9 cellular contexts compared by ENCODE assay signal in genomic region chr20:43404880-43405279, GRCh38. TPM values are rescaled to one million over a fixed set of nuclear protein-coding genes. Genes with fewer than 3 reads are reported as not detected.
A peak's percentile ranks its signal among the peaks of the same experiment; 100 is the strongest.
DNase-seq lines count a peak whose midpoint lies in the region; ATAC-seq and TF ChIP-seq lines count a peak whose summit lies in the region.
"Had no signal": no experiment of that assay in that cellular context is flagged by ENCODE, and none has a peak within 500 bp of the region (broad histone marks: within the 10 kb centered on the region; RNA-seq: fewer than 3 reads in every experiment).

No MANE protein-coding gene starts in this region.

- H3K9me3 Mint-ChIP-seq in CD14-positive monocyte: peaks cover 4 to 22% (median 12%) of the 10 kb centered on the region in 7 donors
- no peaks in the 10 kb centered on the region for H3K9me3 Mint-ChIP-seq in T-helper 2 cell treated with Interferon-gamma antibody and Interleukin-4, amounts not matched to agents 5 μg/mL and 100 μg/mL, for 36 hours

- peaks cover 0 to 8% (median 2%) of the 10 kb centered on the region in 3 donors for H3K27me3 Mint-ChIP-seq in CD14-positive monocyte (ENCODE audit: low read depth in 3 of 3)
- no peaks in the 10 kb centered on the region for H3K27me3 Mint-ChIP-seq in T-helper 2 cell treated with Interferon-gamma antibody and Interleukin-4, amounts not matched to agents 5 μg/mL and 100 μg/mL, for 36 hours (ENCODE audit: low read depth)

- H3K4me2 ChIP-seq in GM23248 (ENCODE audit: unreplicated experiment): no peak overlapping the region

- TF ChIP-seq CTCF in CD14-positive monocyte (IDR thresholded peaks at IDR 0.05): peak; percentile 26
- TF ChIP-seq CTCF in heart left ventricle (IDR thresholded peaks at IDR 0.05): peak in 1 of 12 donors; percentile 8

- H2AFZ ChIP-seq in GM23248: no peak overlapping the region

- H3K27ac ChIP-seq in GM23248 (no peak overlapping the region), heart left ventricle (no peak overlapping the region)

- H3K9ac ChIP-seq in GM23248: no peak overlapping the region

- no peaks in the 10 kb centered on the region for H3F3A ChIP-seq in GM23248 (ENCODE audit: insufficient read depth)

- H3K4me1 ChIP-seq in GM23248 (ENCODE audit: insufficient read depth) (no peaks in the 10 kb centered on the region), heart left ventricle (no peaks in the 10 kb centered on the region)

- H3K4me1 Mint-ChIP-seq in CD14-positive monocyte: no peaks in the 10 kb centered on the region
- no peaks in the 10 kb centered on the region for H3K4me1 Mint-ChIP-seq in T-helper 2 cell treated with Interferon-gamma antibody and Interleukin-4, amounts not matched to agents 5 μg/mL and 100 μg/mL, for 36 hours (ENCODE audit: low read depth)

- no peaks in the 10 kb centered on the region for H3K36me3 Mint-ChIP-seq in CD14-positive monocyte
- H3K36me3 Mint-ChIP-seq in T-helper 2 cell treated with Interferon-gamma antibody and Interleukin-4, amounts not matched to agents 5 μg/mL and 100 μg/mL, for 36 hours (ENCODE audit: low read depth): no peaks in the 10 kb centered on the region

- no peak overlapping the region for H3K4me3 Mint-ChIP-seq in CD14-positive monocyte
- H3K4me3 Mint-ChIP-seq in T-helper 2 cell treated with Interferon-gamma antibody and Interleukin-4, amounts not matched to agents 5 μg/mL and 100 μg/mL, for 36 hours: no peak overlapping the region

- in situ Hi-C loops in GM23248 (cut with MboI): loop anchor here (25.0 kb wide), 2 partner anchors 668 to 1668 kb away; no protein-coding TSS in a partner anchor

- H3K9me3 ChIP-seq in GM23248 (ENCODE audit: low read depth) (no peaks in the 10 kb centered on the region), heart left ventricle (peaks cover 0 to 21% (median 5%) of the 10 kb centered on the region in 12 donors)

- no peak overlapping the region for H3K27ac Mint-ChIP-seq in CD14-positive monocyte
- H3K27ac Mint-ChIP-seq in T-helper 2 cell treated with Interferon-gamma antibody and Interleukin-4, amounts not matched to agents 5 μg/mL and 100 μg/mL, for 36 hours: no peak overlapping the region

- no peak for ATAC-seq in heart left ventricle
- ATAC-seq in GM21447 (IDR thresholded peaks at IDR 0.05; ENCODE audit: unreplicated experiment): no peak

- H3K27me3 ChIP-seq in GM23248 (replicated peaks; ENCODE audit: insufficient read depth) (peaks cover 6% of the 10 kb centered on the region), heart left ventricle (peaks cover 0 to 9% (median 0%) of the 10 kb centered on the region in 9 donors)

- no peaks in the 10 kb centered on the region for H3K36me3 ChIP-seq in GM23248 (ENCODE audit: low read depth)
- no peaks in the 10 kb centered on the region for H3K36me3 ChIP-seq in heart left ventricle

- 11 to 15% methylated on average over 3 of the region's 3 CpGs for WGBS in GM23248 (ENCODE audit: low coverage in 1 of 2, low lambda C conversion rate in 2 of 2, missing lambda C conversion rate in 2 of 2), 2 experiments
- 25 to 38% (median 28%) methylated on average over 3 of the region's 3 CpGs for WGBS in heart left ventricle, 4 donors

- intact Hi-C loops in CD14-positive monocyte (cut with micrococcal nuclease) (no loop called here), heart left ventricle (cut with DNase I) (loop anchor here in 2 of 10 donors (10.0 kb wide), 1 partner anchor 1670 kb away; no protein-coding TSS in a partner anchor)

- no peaks in the 10 kb centered on the region for H3K79me2 ChIP-seq in GM23248 (ENCODE audit: insufficient read depth)

- DNase-seq in CD14-positive monocyte (ENCODE audit: low spot score) (no peak), GM23248 (peak; percentile 38), iris pigment epithelial cell (ENCODE audit: low read depth) (peak; percentile 6), heart left ventricle (no peak), Kasumi-1 (lab: John Stamatoyannopoulos, UW) (no peak), superior temporal gyrus (ENCODE audit: extremely low spot score) (no peak)
- DNase-seq in T-helper 2 cell treated with Interferon-gamma antibody and Interleukin-4, amounts not matched to agents 5 μg/mL and 100 μg/mL, for 36 hours (ENCODE audit: low spot score): peak; percentile 18
- DNase-seq: effector CD8-positive, alpha-beta T cell had no signal

- H3K9me2 ChIP-seq in GM23248 (ENCODE audit: insufficient read depth): no peaks in the 10 kb centered on the region

- TF ChIP-seq POLR2A in heart left ventricle (IDR thresholded peaks at IDR 0.05): no peak

- no peaks in the 10 kb centered on the region for H4K20me1 ChIP-seq in GM23248 (ENCODE audit: insufficient read depth)

- H3K4me3 ChIP-seq in GM23248: no peak overlapping the region
- H3K4me3 ChIP-seq in heart left ventricle: no peak overlapping the region

RNA-seq across cellular contexts. Expression of gene SRSF6, which starts 52.8 kb away (rescaled TPM):
- 10 to 100 TPM; 37.3 to 45.5 TPM for polyA plus RNA-seq in CD14-positive monocyte
- total RNA-seq in GM23248 (2014; rRNA removed; shearing (Covaris generic)): 44.0 and 44.8 TPM in 2 replicates
- polyA plus RNA-seq in GM23248 (2016; fragmentation: Nextera tagmentation; extraction: Ambion mirVana): 87.5 and 94.7 TPM in 2 replicates
- total RNA-seq in heart left ventricle: 10 to 100 TPM; 21.0 to 69.7 (median 47.0) TPM
- 10 to 100 TPM; 33.5 to 39.6 TPM for polyA plus RNA-seq in heart left ventricle

Comparison
In these comparisons a context has a peak if more than half of its experiments do, and no peak if none do; other contexts are left out.
1. DNase-seq: peak in GM23248 (single experiment), T-helper 2 cell treated with Interferon-gamma antibody and Interleukin-4, amounts not matched to agents 5 μg/mL and 100 μg/mL, for 36 hours (single experiment) and iris pigment epithelial cell (single experiment); none in CD14-positive monocyte (single experiment), heart left ventricle (0 of 5), Kasumi-1 (0 of 2) and superior temporal gyrus (single experiment).